ENCODE assay signal across 8 cellular contexts in the genomic region with DNA sequence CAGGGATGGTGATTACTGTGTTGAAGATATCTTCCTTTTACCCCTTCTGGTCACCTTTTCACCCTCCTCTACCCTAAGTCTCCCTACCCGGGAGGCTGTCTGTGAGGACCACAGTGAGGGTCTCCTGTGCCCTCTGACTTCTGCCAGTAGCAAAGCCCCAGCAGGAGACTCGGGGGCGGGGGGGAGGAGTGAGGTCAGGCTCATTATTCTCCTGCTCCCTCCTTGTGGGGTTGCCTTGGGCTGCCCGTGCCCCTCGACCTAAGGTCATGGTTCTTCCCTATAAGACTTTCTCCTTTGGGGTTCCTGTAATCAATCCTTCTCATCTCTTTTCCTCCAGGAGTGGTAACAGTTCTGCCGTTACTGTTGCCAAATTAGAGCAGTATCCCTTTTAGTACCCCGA.
"Had no signal": no experiment of that assay in that cellular context is flagged by ENCODE, and none has a peak within 500 bp of the region (broad histone marks: within the 10 kb centered on the region; RNA-seq: fewer than 3 reads in every experiment).

No MANE protein-coding gene starts in this region.

- H3K36me3 ChIP-seq: HAP-1 had no signal

- H3K9me3 ChIP-seq: HAP-1 had no signal

- H3K4me3 ChIP-seq: HAP-1, K562 had no signal

- FAIRE-seq: HTR-8/SVneo, K562 had no signal

- DNase-seq: GOT3, H7, HFFc6, IMR-90 had no signal

- H3K27ac Mint-ChIP-seq: HFFc6 had no signal

- ATAC-seq: HCT116, K562 had no signal

- H3K4me3 Mint-ChIP-seq: HFFc6 had no signal

- H3K9me3 Mint-ChIP-seq: HFFc6 had no signal
